ENCODE assay signal across 21 cellular contexts in genomic region chr10:80612261-80612660, GRCh38.
DNase-seq lines count a peak whose midpoint lies in the region.
"Had no signal": no experiment of that assay in that cellular context is flagged by ENCODE, and none has a peak within 500 bp of the region (broad histone marks: within the 10 kb centered on the region; RNA-seq: fewer than 3 reads in every experiment).

No MANE protein-coding gene starts in this region.

- DNase-seq in DMS53 (lab: John Stamatoyannopoulos, UW) (peak; percentile 34), DMS53 treated with DMSO at 0.1 percent for 48 hours (lab: John Stamatoyannopoulos, UW; ENCODE audit: unreplicated experiment) (no peak), NCI-H1105 (lab: John Stamatoyannopoulos, UW) (peak; percentile 66), NCI-H510A treated with DMSO at 0.1 percent for 48 hours (lab: John Stamatoyannopoulos, UW) (peak; percentile 68), mesenteric fat pad (ENCODE audit: low spot score) (peak; percentile 41), AG08395 (ENCODE audit: low spot score) (no peak), GDM1 (lab: John Stamatoyannopoulos, UW) (no peak), GM19238 (ENCODE audit: insufficient read length, low spot score) (no peak)
- DNase-seq: activated B cell treated with CpG ODN at 0.5 μM for 24 hours; activated CD4-positive, alpha-beta T cell treated with anti-CD3 and anti-CD28 coated beads, Interleukin-2, amount 50 U/mL, for 4 hours; CD8-positive, alpha-beta memory T cell; central memory CD4-positive, alpha-beta T cell; dermis blood vessel endothelial cell; H7; Karpas-422; kidney; NCI-H2081 treated with DMSO at 0.1 percent for 48 hours; NCI-H774; psoas muscle; T1000; transverse colon had no signal

Comparison
In these comparisons a context has a peak if more than half of its experiments do, and no peak if none do; other contexts are left out.
1. DNase-seq: peak in DMS53 (single experiment), NCI-H1105 (single experiment), NCI-H510A treated with DMSO at 0.1 percent for 48 hours (single experiment) and mesenteric fat pad (single experiment); none in DMS53 treated with DMSO at 0.1 percent for 48 hours (single experiment), AG08395 (single experiment), GDM1 (single experiment) and GM19238 (single experiment).